In genomic region chr13:39803851-39804250, GRCh38 we compare ENCODE assay signal across 21 cellular contexts.
"Had no signal": no experiment of that assay in that cellular context is flagged by ENCODE, and none has a peak within 500 bp of the region (broad histone marks: within the 10 kb centered on the region; RNA-seq: fewer than 3 reads in every experiment).

No MANE protein-coding gene starts in this region.

- H3K27ac Mint-ChIP-seq: activated naive CD4-positive, alpha-beta T cell treated with anti-CD3 and anti-CD28 coated beads for 36 hours; brain; dendritic cell treated with granulocyte-macrophage colony-stimulating factor and Interleukin-4, amounts not matched to agents 40 ng/mL and 50 ng/mL, for 4 days; naive thymus-derived CD8-positive, alpha-beta T cell; type B pancreatic cell had no signal

- H3K27me3 Mint-ChIP-seq: dendritic cell treated with granulocyte-macrophage colony-stimulating factor and Interleukin-4, amounts not matched to agents 40 ng/mL and 50 ng/mL, for 4 days; type B pancreatic cell had no signal

- H3K4me3 Mint-ChIP-seq: activated CD8-positive, alpha-beta memory T cell treated with anti-CD3 and anti-CD28 coated beads, Interleukin-2, amount 10 ng/mL, durations not matched to agents 7 days and 5 days; activated naive CD4-positive, alpha-beta T cell treated with anti-CD3 and anti-CD28 coated beads for 36 hours; brain; dendritic cell treated with granulocyte-macrophage colony-stimulating factor and Interleukin-4, amounts not matched to agents 40 ng/mL and 50 ng/mL, for 4 days; naive thymus-derived CD8-positive, alpha-beta T cell; type B pancreatic cell had no signal

- H3K4me1 ChIP-seq: left ventricle myocardium inferior, psoas muscle, right atrium auricular region, vagina had no signal

- H3K4me3 ChIP-seq: left ventricle myocardium inferior, ovary, psoas muscle, right atrium auricular region, vagina had no signal

- ATAC-seq: activated CD8-positive, alpha-beta memory T cell treated with anti-CD3 and anti-CD28 coated beads, Interleukin-2, amount 10 ng/mL, durations not matched to agents 7 days and 5 days; naive thymus-derived CD8-positive, alpha-beta T cell; psoas muscle had no signal

- DNase-seq: activated CD4-positive, alpha-beta T cell treated with anti-CD3 and anti-CD28 coated beads for 1 hour; activated CD4-positive, alpha-beta T cell treated with anti-CD3 and anti-CD28 coated beads, Interleukin-2, amount 50 U/mL, for 4 hours; activated CD8-positive, alpha-beta memory T cell treated with anti-CD3 and anti-CD28 coated beads, Interleukin-2, amount 10 ng/mL, durations not matched to agents 7 days and 5 days; activated naive CD4-positive, alpha-beta T cell treated with anti-CD3 and anti-CD28 coated beads for 36 hours; activated T-cell treated with anti-CD3 and anti-CD28 coated beads for 4 hours; anterior cingulate cortex; caudate nucleus; effector CD4-positive, alpha-beta T cell; left ventricle myocardium inferior; naive thymus-derived CD8-positive, alpha-beta T cell; ovary; psoas muscle; stimulated activated CD4-positive, alpha-beta T cell treated with anti-CD3 and anti-CD28 coated beads, Interleukin-4, amount 100 ng/mL, for 4 hours; T-helper 1 cell; WERI-Rb-1 had no signal

- H3K9me3 ChIP-seq: neutrophil, ovary, psoas muscle, vagina had no signal

- H3K27ac ChIP-seq: left ventricle myocardium inferior, neutrophil, ovary, psoas muscle, right atrium auricular region, vagina, WERI-Rb-1 had no signal

- H3K36me3 ChIP-seq: left ventricle myocardium inferior, neutrophil, ovary, right atrium auricular region, vagina, WERI-Rb-1 had no signal

- H3K4me1 Mint-ChIP-seq: naive thymus-derived CD8-positive, alpha-beta T cell had no signal

- H3K27me3 ChIP-seq: neutrophil, ovary, right atrium auricular region, vagina had no signal

- H3K36me3 Mint-ChIP-seq: brain, type B pancreatic cell had no signal
